In genomic region chr20:52482049-52482448, GRCh38 we compare ENCODE assay signal across 16 cellular contexts.
DNase-seq lines count a peak whose midpoint lies in the region; ATAC-seq, FAIRE-seq and TF ChIP-seq lines count a peak whose summit lies in the region.
"Had no signal": no experiment of that assay in that cellular context is flagged by ENCODE, and none has a peak within 500 bp of the region (broad histone marks: within the 10 kb centered on the region; RNA-seq: fewer than 3 reads in every experiment).

No MANE protein-coding gene starts in this region.

- H2AFZ ChIP-seq in IMR-90 (replicated peaks; ENCODE audit: low read length, poor library complexity): no peak overlapping the region
- H2AFZ ChIP-seq in astrocyte (ENCODE audit: low read depth, low read length): no peak overlapping the region
- no peak overlapping the region for H2AFZ ChIP-seq in mesenchymal stem cell (ENCODE audit: low read depth, low read length)

- H3K23ac ChIP-seq in IMR-90 (ENCODE audit: low read depth, low read length) (no peak overlapping the region), mesenchymal stem cell (ENCODE audit: low read length in 2 of 2) (no peak overlapping the region)

- CTCF ChIA-PET in IMR-90 (lab: Yijun Ruan, JAX) (no interaction called here), Caco-2 (lab: Charles Lee) (no interaction called here)

- no peaks in the 10 kb centered on the region for H4K20me1 ChIP-seq in IMR-90 (ENCODE audit: insufficient read depth, low read length)
- no peaks in the 10 kb centered on the region for H4K20me1 ChIP-seq in astrocyte (ENCODE audit: insufficient read depth, low read length)

- dilution Hi-C loops in IMR-90 (cut with HindIII; ENCODE audit: low sequenced_read_pairs, unreplicated experiment): no loop called here

- H3K4me1 ChIP-seq in IMR-90 (ENCODE audit: control insufficient read depth, insufficient read depth, low read length) (peaks cover 6% of the 10 kb centered on the region), astrocyte (ENCODE audit: insufficient read depth, low read length) (peaks cover 5% of the 10 kb centered on the region), mesenchymal stem cell (ENCODE audit: control insufficient read depth, insufficient read depth, low read depth, low read length) (no peaks in the 10 kb centered on the region), Caco-2 (0 out of 2 replicates have a peak, but pooled peaks cover 3% of the 10 kb centered on the region)

- no peak overlapping the region; the same call in 1 of the 2 replicates for H3K18ac ChIP-seq in IMR-90 (ENCODE audit: low read depth, low read length)
- peak overlapping the region; percentile 91 to 93 for H3K18ac ChIP-seq in mesenchymal stem cell (ENCODE audit: low read depth in 1 of 2, low read length in 2 of 2)

- POLR2A ChIA-PET in IMR-90 (lab: Charles Lee; ENCODE audit: unreplicated experiment) (no interaction called here), Caco-2 (lab: Charles Lee) (no interaction called here)

- no peak for TF ChIP-seq RAD21 in IMR-90 (IDR thresholded peaks at IDR 0.05; ENCODE audit: low read length)

- TF ChIP-seq CTCF in IMR-90 (conservative IDR thresholded peaks at IDR 0.05; ENCODE audit: low read depth, low read length) (no peak), astrocyte (IDR thresholded peaks at IDR 0.05; ENCODE audit: insufficient read depth, low read depth, low read length) (no peak), Caco-2 (IDR thresholded peaks at IDR 0.05; ENCODE audit: insufficient read depth in 1 of 2, low read depth in 1 of 2, low read length in 1 of 2, severe bottlenecking in 1 of 2, unreplicated experiment in 1 of 2) (no peak), coronary artery (IDR thresholded peaks at IDR 0.05) (no peak)

- in situ Hi-C loops in IMR-90 (cut with MboI; ENCODE audit: low sequenced_read_pairs): loop anchor here (25.0 kb wide), 1 partner anchor 1455 kb away; no protein-coding TSS in a partner anchor

- no peak for TF ChIP-seq POLR2A in IMR-90 (IDR thresholded peaks at IDR 0.05; ENCODE audit: low read depth, low read length)

- DNase-seq in IMR-90 (no peak), astrocyte (ENCODE audit: low read depth) (no peak), mesenchymal stem cell (peak; percentile 14), Caco-2 (no peak), coronary artery (ENCODE audit: low spot score) (no peak)
- DNase-seq: ACHN; CD4-positive, alpha-beta T cell; DMS 273 treated with DMSO at 0.1 percent for 48 hours; H9 had no signal

- H2BK5ac ChIP-seq in IMR-90 (ENCODE audit: low read depth, low read length, poor library complexity, severe bottlenecking) (no peak overlapping the region), mesenchymal stem cell (ENCODE audit: low read depth, low read length, poor library complexity, severe bottlenecking) (no peak overlapping the region)

- FAIRE-seq in astrocyte (lab: Jason Lieb, UNC): no peak
- FAIRE-seq: A204.1, G401.6, GM12891, H1 had no signal

- H3K36me3 Mint-ChIP-seq in astrocyte (ENCODE audit: low read depth, unreplicated experiment) (no peaks in the 10 kb centered on the region), Caco-2 (ENCODE audit: insufficient read depth, unreplicated experiment) (no peaks in the 10 kb centered on the region)
- H3K36me3 Mint-ChIP-seq in activated T-helper 17 cell treated with anti-CD3 and anti-CD28 coated beads, Interleukin-2, amount 50 U/mL, for 72 hours (ENCODE audit: low read depth): no peaks in the 10 kb centered on the region

- H3K27ac ChIP-seq in IMR-90 (ENCODE audit: insufficient read depth, low read length) (no peak overlapping the region), astrocyte (ENCODE audit: low read depth, low read length) (no peak overlapping the region), mesenchymal stem cell (ENCODE audit: low read length, poor library complexity, severe bottlenecking) (no peak overlapping the region), coronary artery (no peak overlapping the region)
- H3K27ac ChIP-seq: C4-2B, KMS-11 had no signal

- peak overlapping the region; percentile 87 to 90 for H2BK12ac ChIP-seq in mesenchymal stem cell (ENCODE audit: low read length in 2 of 2)

- H2BK20ac ChIP-seq in IMR-90 (ENCODE audit: low read depth, low read length): peak overlapping the region; percentile 15

- H3K9me1 ChIP-seq in IMR-90 (ENCODE audit: insufficient read depth, low read length): no peaks in the 10 kb centered on the region

- H3K4me3 ChIP-seq in IMR-90 (ENCODE audit: insufficient read depth, low read depth, low read length) (no peak overlapping the region), astrocyte (ENCODE audit: insufficient read depth, low read depth, low read length) (no peak overlapping the region), mesenchymal stem cell (ENCODE audit: insufficient read depth in 1 of 2, low read depth in 1 of 2, low read length in 2 of 2) (no peak overlapping the region), Caco-2 (ENCODE audit: low read depth, low read length) (no peak overlapping the region), coronary artery (no peak overlapping the region)

- H3K79me1 ChIP-seq in IMR-90 (ENCODE audit: low read depth in 1 of 2, low read length in 2 of 2): no peaks in the 10 kb centered on the region
- no peaks in the 10 kb centered on the region for H3K79me1 ChIP-seq in mesenchymal stem cell (replicated peaks; ENCODE audit: low read length, poor library complexity, severe bottlenecking)

- H3K27me3 Mint-ChIP-seq in astrocyte (ENCODE audit: low read depth, unreplicated experiment) (no peaks in the 10 kb centered on the region), Caco-2 (ENCODE audit: insufficient read depth, unreplicated experiment) (peaks cover 13% of the 10 kb centered on the region)
- no peaks in the 10 kb centered on the region for H3K27me3 Mint-ChIP-seq in activated T-helper 17 cell treated with anti-CD3 and anti-CD28 coated beads, Interleukin-2, amount 50 U/mL, for 72 hours
- H3K27me3 Mint-ChIP-seq: CD4-positive, alpha-beta T cell had no signal

- intact Hi-C loops in IMR-90 (cut with micrococcal nuclease) (no loop called here), Caco-2 (cut with micrococcal nuclease; ENCODE audit: unreplicated experiment) (no loop called here)

- H3K9me3 ChIP-seq in IMR-90 (ENCODE audit: control insufficient read depth, insufficient read depth, low read length) (no peaks in the 10 kb centered on the region), astrocyte (ENCODE audit: insufficient read depth, low read depth, low read length) (no peaks in the 10 kb centered on the region), mesenchymal stem cell (ENCODE audit: control insufficient read depth, low read length) (no peaks in the 10 kb centered on the region), Caco-2 (no peaks in the 10 kb centered on the region)

- peak overlapping the region; percentile 2 for H3K27ac Mint-ChIP-seq in astrocyte (ENCODE audit: unreplicated experiment)
- no peak overlapping the region for H3K27ac Mint-ChIP-seq in activated T-helper 17 cell treated with anti-CD3 and anti-CD28 coated beads, Interleukin-2, amount 50 U/mL, for 72 hours
- no peak overlapping the region for H3K27ac Mint-ChIP-seq in Caco-2 (ENCODE audit: unreplicated experiment)
- H3K27ac Mint-ChIP-seq: CD4-positive, alpha-beta T cell; H9 had no signal

- peak overlapping the region; percentile 25; the same call in 1 of the 2 replicates for H2BK120ac ChIP-seq in IMR-90 (ENCODE audit: low read depth, low read length)
- H2BK120ac ChIP-seq in mesenchymal stem cell (ENCODE audit: low read depth, low read length): peak overlapping the region; percentile 81

- 0 out of 2 replicates have a peak overlapping the region, but pooled peaks have one; percentile 42 for H3K4ac ChIP-seq in IMR-90 (ENCODE audit: low read depth, low read length)
- H3K4ac ChIP-seq in mesenchymal stem cell (ENCODE audit: low read depth in 1 of 2, low read length in 2 of 2): peak overlapping the region; percentile 47 to 88

- no peak overlapping the region for H3K56ac ChIP-seq in IMR-90 (ENCODE audit: extremely low read depth, insufficient read depth, low read length)

- H3K9ac ChIP-seq in IMR-90 (ENCODE audit: low read depth, low read length) (no peak overlapping the region), astrocyte (ENCODE audit: low read length) (no peak overlapping the region), mesenchymal stem cell (ENCODE audit: low read length) (no peak overlapping the region)
- H3K9ac ChIP-seq: KMS-11 had no signal

- H3K79me2 ChIP-seq in astrocyte (ENCODE audit: insufficient read depth, low read length): no peaks in the 10 kb centered on the region

- no peak overlapping the region for H3K14ac ChIP-seq in IMR-90 (replicated peaks; ENCODE audit: low read depth, low read length)
- no peak overlapping the region for H3K14ac ChIP-seq in mesenchymal stem cell (ENCODE audit: low read length in 2 of 2)

- no peak overlapping the region for H3K4me2 ChIP-seq in IMR-90 (ENCODE audit: low read depth, low read length)
- H3K4me2 ChIP-seq in astrocyte (ENCODE audit: low read length): no peak overlapping the region
- no peak overlapping the region for H3K4me2 ChIP-seq in mesenchymal stem cell (ENCODE audit: low read length, poor library complexity, severe bottlenecking)
- H3K4me2 ChIP-seq: KMS-11 had no signal

- H3K4me1 Mint-ChIP-seq in astrocyte (ENCODE audit: low read depth, unreplicated experiment) (peaks cover 10% of the 10 kb centered on the region), Caco-2 (ENCODE audit: low read depth, unreplicated experiment) (peaks cover 8% of the 10 kb centered on the region)
- H3K4me1 Mint-ChIP-seq in activated T-helper 17 cell treated with anti-CD3 and anti-CD28 coated beads, Interleukin-2, amount 50 U/mL, for 72 hours: no peaks in the 10 kb centered on the region
- H3K4me1 Mint-ChIP-seq: H9 had no signal

- no peak for ATAC-seq in IMR-90 (ENCODE audit: low read depth)
- no peak for ATAC-seq in activated T-helper 17 cell treated with anti-CD3 and anti-CD28 coated beads, Interleukin-2, amount 50 U/mL, for 72 hours (replicated peaks)

- no peak overlapping the region for H4K5ac ChIP-seq in IMR-90 (ENCODE audit: low read depth, low read length)

- H3K4me3 Mint-ChIP-seq in astrocyte (ENCODE audit: unreplicated experiment): no peak overlapping the region
- no peak overlapping the region for H3K4me3 Mint-ChIP-seq in activated T-helper 17 cell treated with anti-CD3 and anti-CD28 coated beads, Interleukin-2, amount 50 U/mL, for 72 hours
- no peak overlapping the region for H3K4me3 Mint-ChIP-seq in Caco-2 (ENCODE audit: unreplicated experiment)
- H3K4me3 Mint-ChIP-seq: CD4-positive, alpha-beta T cell; H9 had no signal

- H3K9me3 Mint-ChIP-seq in astrocyte (ENCODE audit: unreplicated experiment) (no peaks in the 10 kb centered on the region), Caco-2 (ENCODE audit: unreplicated experiment) (no peaks in the 10 kb centered on the region)
- peaks cover 4% of the 10 kb centered on the region for H3K9me3 Mint-ChIP-seq in activated T-helper 17 cell treated with anti-CD3 and anti-CD28 coated beads, Interleukin-2, amount 50 U/mL, for 72 hours
- H3K9me3 Mint-ChIP-seq: CD4-positive, alpha-beta T cell had no signal

- H2AK5ac ChIP-seq in IMR-90 (ENCODE audit: low read depth, low read length) (no peak overlapping the region; the same call in 1 of the 2 replicates), mesenchymal stem cell (ENCODE audit: low read length, severe bottlenecking) (no peak overlapping the region)

- H2BK15ac ChIP-seq in IMR-90 (ENCODE audit: low read depth, low read length): peak overlapping the region; percentile 16; the same call in 1 of the 3 replicates
- no peak overlapping the region for H2BK15ac ChIP-seq in mesenchymal stem cell (ENCODE audit: low read depth, poor library complexity, severe bottlenecking)

- BruUV-seq in IMR-90 (replicated peaks; lab: Mats Ljungman, UMichigan) (no TSS peak), Caco-2 (replicated peaks; lab: Mats Ljungman, UMichigan) (no TSS peak)

- WGBS in IMR-90 (ENCODE audit: extremely low coverage in 2 of 2, insufficient read length in 1 of 2), 2 experiments: no CpG with 5 or more reads among the region's 5 CpGs
- WGBS in mesenchymal stem cell: 83% methylated on average over 5 of the region's 5 CpGs

- H4K91ac ChIP-seq in IMR-90 (ENCODE audit: insufficient read depth, low read depth, low read length) (peak overlapping the region; percentile 27; the same call in 1 of the 2 replicates), mesenchymal stem cell (ENCODE audit: low read length) (peak overlapping the region; percentile 87)

- H3K36me3 ChIP-seq in IMR-90 (ENCODE audit: control insufficient read depth, insufficient read depth, low read length) (no peaks in the 10 kb centered on the region), astrocyte (ENCODE audit: insufficient read depth, low read length) (no peaks in the 10 kb centered on the region), mesenchymal stem cell (ENCODE audit: control insufficient read depth in 1 of 2, insufficient read depth in 2 of 2, low read depth in 1 of 2, low read length in 2 of 2) (no peaks in the 10 kb centered on the region), Caco-2 (ENCODE audit: control insufficient read depth, insufficient read depth, low read length) (no peaks in the 10 kb centered on the region)

- no peak overlapping the region for H2AK9ac ChIP-seq in IMR-90 (replicated peaks; ENCODE audit: low read depth, low read length, poor library complexity)

- H3K27me3 ChIP-seq in IMR-90 (ENCODE audit: control insufficient read depth, insufficient read depth, low read length) (no peaks in the 10 kb centered on the region), astrocyte (ENCODE audit: insufficient read depth, low read length) (no peaks in the 10 kb centered on the region), mesenchymal stem cell (ENCODE audit: control insufficient read depth in 1 of 2, insufficient read depth in 1 of 2, low read length in 2 of 2) (no peaks in the 10 kb centered on the region), Caco-2 (replicated peaks; ENCODE audit: control insufficient read depth, insufficient read depth, low read length) (no peaks in the 10 kb centered on the region)

- H4K8ac ChIP-seq in IMR-90 (ENCODE audit: low read depth in 2 of 2, low read length in 2 of 2) (no peak overlapping the region), mesenchymal stem cell (ENCODE audit: low read length) (peak overlapping the region; percentile 71)
